ENCODE assay signal across 1 cellular context in the genomic region with DNA sequence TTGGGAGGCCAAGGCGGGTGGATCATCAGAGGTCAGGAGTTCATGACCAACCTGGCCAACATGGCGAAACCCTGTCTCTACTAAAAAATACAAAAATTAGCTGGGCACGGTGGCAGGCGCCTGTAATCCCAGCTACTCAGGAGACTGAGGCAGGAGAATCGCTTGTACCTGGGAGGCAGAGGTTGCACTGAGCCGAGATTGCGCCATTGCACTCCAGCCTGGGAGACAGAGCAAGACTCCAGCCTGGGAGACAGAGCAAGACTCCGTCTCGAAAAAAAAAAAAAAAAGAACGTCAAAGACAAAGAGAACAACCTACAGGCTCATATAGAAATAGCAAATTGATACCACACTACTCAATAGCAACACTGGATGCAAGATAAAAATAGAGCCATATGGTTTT. TPM values are rescaled to one million over a fixed set of nuclear protein-coding genes. Genes with fewer than 3 reads are reported as not detected.
"Had no signal": no experiment of that assay in that cellular context is flagged by ENCODE, and none has a peak within 500 bp of the region (broad histone marks: within the 10 kb centered on the region; RNA-seq: fewer than 3 reads in every experiment).

No MANE protein-coding gene starts in this region.

RNA-seq across cellular contexts. Expression of a gene that starts 10.7 kb away (rescaled TPM):
- total RNA-seq: T-helper 17 cell had no signal
